ENCODE assay signal across 18 cellular contexts in genomic region chr2:197081294-197081693, GRCh38.
DNase-seq lines count a peak whose midpoint lies in the region; ATAC-seq and TF ChIP-seq lines count a peak whose summit lies in the region.
"Had no signal": no experiment of that assay in that cellular context is flagged by ENCODE, and none has a peak within 500 bp of the region (broad histone marks: within the 10 kb centered on the region; RNA-seq: fewer than 3 reads in every experiment).

No MANE protein-coding gene starts in this region.

- no peak for DNase-seq in Right ventricle myocardium superior
- no peak for DNase-seq in Right ventricle myocardium inferior (ENCODE audit: missing footprints)
- DNase-seq in NB4 (ENCODE audit: low read depth), result peak; percentile 21
- DNase-seq in globus pallidus (ENCODE audit: low spot score), result peak; percentile 56
- no peak for DNase-seq in tibial artery
- no peak for DNase-seq in psoas muscle
- DNase-seq in NCI-H1417 treated with DMSO at 0.1 percent for 48 hours (lab: John Stamatoyannopoulos, UW), result no peak
- no peak for DNase-seq in GM20000 (ENCODE audit: low spot score)
- DNase-seq: colonic mucosa, GOT3, NCI-H187, OCI-M1, retina, stomach had no signal

- ATAC-seq in Right ventricle myocardium superior (ENCODE audit: poor library complexity), result peak; percentile 19
- ATAC-seq in Right ventricle myocardium inferior, result no peak
- no peak for ATAC-seq in psoas muscle
- ATAC-seq: GM12878 had no signal

- H3K27ac ChIP-seq in tibial artery (peak overlapping the region; percentile 61 to 74), psoas muscle (no peak overlapping the region)
- H3K27ac ChIP-seq: colonic mucosa, epithelial cell of prostate, neural progenitor cell had no signal

- intact Hi-C loops in Right ventricle myocardium superior (cut with DNase I), result no loop called here
- intact Hi-C loops in Right ventricle myocardium inferior (cut with DNase I), result no loop called here
- intact Hi-C loops in tibial artery (cut with DNase I; ENCODE audit: low total_unique reads), result no loop called here
- intact Hi-C loops in psoas muscle (cut with DNase I), result no loop called here

- H3K27me3 ChIP-seq in tibial artery (no peaks in the 10 kb centered on the region), psoas muscle (ENCODE audit: insufficient read depth in 3 of 3, low read length in 2 of 3) (no peaks in the 10 kb centered on the region)
- H3K27me3 ChIP-seq: colonic mucosa, neural progenitor cell, stomach had no signal

- H3K4me3 ChIP-seq in NB4 (ENCODE audit: low read depth, low read length), result no peak overlapping the region
- no peak overlapping the region for H3K4me3 ChIP-seq in tibial artery
- H3K4me3 ChIP-seq in psoas muscle, result no peak overlapping the region
- H3K4me3 ChIP-seq: colonic mucosa, GM12878, lung, neural progenitor cell, stomach had no signal

- WGBS in psoas muscle, 3 donors, result 86 to 90% (median 87%) methylated on average over 4 of the region's 4 CpGs

- TF ChIP-seq CTCF in NB4 (IDR thresholded peaks at IDR 0.05; ENCODE audit: low read depth, low read length), result no peak
- TF ChIP-seq CTCF in tibial artery (IDR thresholded peaks at IDR 0.05), result no peak
- no peak for TF ChIP-seq CTCF in psoas muscle (IDR thresholded peaks at IDR 0.05)
- no peak for TF ChIP-seq CTCF in GM20000 (IDR thresholded peaks at IDR 0.05; ENCODE audit: extremely low read depth, missing control alignments)

- H3K9me3 ChIP-seq in tibial artery (no peaks in the 10 kb centered on the region), psoas muscle (no peaks in the 10 kb centered on the region)
- H3K9me3 ChIP-seq: colonic mucosa, stomach had no signal

- peaks cover 0 to 7% (median 0%) of the 10 kb centered on the region in 3 donors for H3K36me3 ChIP-seq in tibial artery
- peaks cover 0 to 4% of the 10 kb centered on the region in 2 donors for H3K36me3 ChIP-seq in psoas muscle (ENCODE audit: insufficient read depth in 1 of 2, low read depth in 1 of 2)
- H3K36me3 ChIP-seq: colonic mucosa, neural progenitor cell had no signal

- TF ChIP-seq POLR2A in NB4 (IDR thresholded peaks at IDR 0.05; ENCODE audit: extremely low read depth, insufficient read length), result no peak

- H3K4me1 ChIP-seq in tibial artery (peaks cover 0 to 47% (median 24%) of the 10 kb centered on the region in 4 donors), psoas muscle (no peaks in the 10 kb centered on the region)

Comparison
In these comparisons a context has a peak if more than half of its experiments do, and no peak if none do; other contexts are left out.
1. DNase-seq: peak in NB4 (single experiment) and globus pallidus (single experiment); none in Right ventricle myocardium superior (single experiment), Right ventricle myocardium inferior (single experiment), tibial artery (0 of 2), psoas muscle (0 of 2), NCI-H1417 treated with DMSO at 0.1 percent for 48 hours (single experiment) and GM20000 (single experiment).